26 cellular contexts compared by ENCODE assay signal in the genomic region with DNA sequence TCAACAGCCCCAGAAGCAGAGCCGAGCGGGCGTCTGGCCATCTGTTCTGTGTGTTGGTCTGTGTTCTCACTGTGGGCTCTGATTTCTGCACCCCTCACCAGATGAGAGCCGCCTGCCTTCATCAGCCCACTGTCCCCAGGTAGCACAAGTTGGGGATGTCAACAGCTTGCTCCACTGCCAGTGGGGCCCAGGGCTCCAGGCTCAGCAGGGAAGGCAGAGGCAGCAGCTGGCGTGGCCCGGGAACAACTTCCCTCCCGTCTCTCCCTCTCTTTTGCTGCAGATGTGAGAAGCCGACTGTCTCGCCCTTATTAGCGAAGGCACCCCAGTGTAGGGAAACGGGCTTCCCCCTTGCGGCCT.
DNase-seq lines count a peak whose midpoint lies in the region; ATAC-seq and TF ChIP-seq lines count a peak whose summit lies in the region.
"Had no signal": no experiment of that assay in that cellular context is flagged by ENCODE, and none has a peak within 500 bp of the region (broad histone marks: within the 10 kb centered on the region; RNA-seq: fewer than 3 reads in every experiment).

No MANE protein-coding gene starts in this region.

- POLR2A ChIA-PET in PC-9 (lab: Charles Lee; ENCODE audit: unreplicated experiment), result no interaction called here

- no peak overlapping the region for H3K9ac ChIP-seq in MM.1S (ENCODE audit: low read length)
- H3K9ac ChIP-seq: GM23248 had no signal

- ATAC-seq in left lobe of liver, result no peak
- ATAC-seq: A549, HepG2, K562, PC-3, T-cell had no signal

- H3K4me1 ChIP-seq in MM.1S (ENCODE audit: low read length) (no peaks in the 10 kb centered on the region), PC-9 (replicated peaks; ENCODE audit: insufficient read depth) (no peaks in the 10 kb centered on the region)
- H3K4me1 ChIP-seq: A549, BE2C, HAP-1 had no signal

- H3K36me3 ChIP-seq in MM.1S (replicated peaks; ENCODE audit: insufficient read depth, low read length) (no peaks in the 10 kb centered on the region), PC-9 (ENCODE audit: low read depth) (no peaks in the 10 kb centered on the region)
- H3K36me3 ChIP-seq: BE2C, HAP-1, MG63 had no signal

- no peaks in the 10 kb centered on the region for H4K20me1 ChIP-seq in MM.1S (ENCODE audit: insufficient read depth, low read length)
- 0 out of 2 replicates have a peak, but pooled peaks cover 4% of the 10 kb centered on the region for H4K20me1 ChIP-seq in PC-9 (ENCODE audit: insufficient read depth)

- H2AFZ ChIP-seq in MM.1S (ENCODE audit: low read length), result no peak overlapping the region
- H2AFZ ChIP-seq in PC-9, result no peak overlapping the region
- H2AFZ ChIP-seq: GM23248 had no signal

- H3K27ac ChIP-seq in MM.1S (ENCODE audit: low read length) (no peak overlapping the region), PC-9 (no peak overlapping the region)
- H3K27ac ChIP-seq: A549, GM23248, HL-60, RWPE1 had no signal

- H3K27me3 ChIP-seq in MM.1S (replicated peaks; ENCODE audit: insufficient read depth, low read length) (no peaks in the 10 kb centered on the region), PC-9 (ENCODE audit: insufficient read depth, low read depth) (peaks cover 98% of the 10 kb centered on the region)
- H3K27me3 ChIP-seq: BE2C had no signal

- H3K4me3 ChIP-seq in MM.1S (ENCODE audit: low read length), result no peak overlapping the region
- no peak overlapping the region for H3K4me3 ChIP-seq in PC-9
- H3K4me3 ChIP-seq: A549, GM23248, HAP-1, K562, MG63 had no signal

- TF ChIP-seq CTCF in MM.1S (IDR thresholded peaks at IDR 0.05; ENCODE audit: low read length), result no peak
- TF ChIP-seq CTCF in PC-9 (conservative IDR thresholded peaks at IDR 0.05), result no peak

- CTCF ChIA-PET in PC-9 (lab: Charles Lee), result no interaction called here

- no peak for DNase-seq in MM.1S
- DNase-seq in NCI-H524 treated with DMSO at 0.1 percent for 48 hours (lab: John Stamatoyannopoulos, UW), result peak; percentile 95
- peak; percentile 30 for DNase-seq in left lobe of liver (ENCODE audit: low spot score)
- DNase-seq in retina, result peak; percentile 64
- no peak for DNase-seq in ecto neural progenitor cell (ENCODE audit: low spot score)
- DNase-seq in PC-9, result no peak
- DNase-seq in NOMO-1 treated with DMSO at 0.1 percent for 48 hours (lab: John Stamatoyannopoulos, UW; ENCODE audit: unreplicated experiment), result no peak
- DNase-seq: BE2C, DMS53, EL, GF-D8, MG63, NCI-H1092, NCI-H146, NCI-H2029, NCI-H526 treated with DMSO at 0.1 percent for 48 hours, PC-3, SHP77 treated with DMSO at 0.1 percent for 48 hours, T-cell had no signal

- H3K79me2 ChIP-seq in MM.1S (ENCODE audit: low read length) (no peaks in the 10 kb centered on the region), PC-9 (ENCODE audit: low read depth) (no peaks in the 10 kb centered on the region)

- peak overlapping the region; percentile 32; the same call in 1 of the 2 replicates for H3K4me2 ChIP-seq in MM.1S (ENCODE audit: low read depth, low read length)
- H3K4me2 ChIP-seq in PC-9, result no peak overlapping the region
- H3K4me2 ChIP-seq: A549 had no signal

- H3K9me3 ChIP-seq in MM.1S (replicated peaks; ENCODE audit: insufficient read depth, low read length) (no peaks in the 10 kb centered on the region), PC-9 (ENCODE audit: insufficient read depth, low read depth) (no peaks in the 10 kb centered on the region)
- H3K9me3 ChIP-seq: A549, BE2C, HAP-1, MG63 had no signal

- no TSS peak for BruUV-seq in PC-9 (replicated peaks; lab: Mats Ljungman, UMichigan)

- H3F3A ChIP-seq in MM.1S (ENCODE audit: insufficient read depth, low read length), result no peaks in the 10 kb centered on the region
- no peaks in the 10 kb centered on the region for H3F3A ChIP-seq in PC-9 (ENCODE audit: insufficient read depth, low read depth)

- no peaks in the 10 kb centered on the region for H3K9me2 ChIP-seq in MM.1S (replicated peaks; ENCODE audit: insufficient read depth, low read length)
- no peaks in the 10 kb centered on the region for H3K9me2 ChIP-seq in PC-9 (ENCODE audit: insufficient read depth)

- intact Hi-C loops in PC-9 (cut with micrococcal nuclease; ENCODE audit: unreplicated experiment), result no loop called here

Comparison
In these comparisons a context has a peak if more than half of its experiments do, and no peak if none do; other contexts are left out.
1. DNase-seq: peak in NCI-H524 treated with DMSO at 0.1 percent for 48 hours (single experiment), left lobe of liver (single experiment) and retina (single experiment); none in MM.1S (single experiment), ecto neural progenitor cell (single experiment), PC-9 (0 of 2) and NOMO-1 treated with DMSO at 0.1 percent for 48 hours (single experiment).